Comparison of ENCODE assay signal across 9 cellular contexts in the genomic region with DNA sequence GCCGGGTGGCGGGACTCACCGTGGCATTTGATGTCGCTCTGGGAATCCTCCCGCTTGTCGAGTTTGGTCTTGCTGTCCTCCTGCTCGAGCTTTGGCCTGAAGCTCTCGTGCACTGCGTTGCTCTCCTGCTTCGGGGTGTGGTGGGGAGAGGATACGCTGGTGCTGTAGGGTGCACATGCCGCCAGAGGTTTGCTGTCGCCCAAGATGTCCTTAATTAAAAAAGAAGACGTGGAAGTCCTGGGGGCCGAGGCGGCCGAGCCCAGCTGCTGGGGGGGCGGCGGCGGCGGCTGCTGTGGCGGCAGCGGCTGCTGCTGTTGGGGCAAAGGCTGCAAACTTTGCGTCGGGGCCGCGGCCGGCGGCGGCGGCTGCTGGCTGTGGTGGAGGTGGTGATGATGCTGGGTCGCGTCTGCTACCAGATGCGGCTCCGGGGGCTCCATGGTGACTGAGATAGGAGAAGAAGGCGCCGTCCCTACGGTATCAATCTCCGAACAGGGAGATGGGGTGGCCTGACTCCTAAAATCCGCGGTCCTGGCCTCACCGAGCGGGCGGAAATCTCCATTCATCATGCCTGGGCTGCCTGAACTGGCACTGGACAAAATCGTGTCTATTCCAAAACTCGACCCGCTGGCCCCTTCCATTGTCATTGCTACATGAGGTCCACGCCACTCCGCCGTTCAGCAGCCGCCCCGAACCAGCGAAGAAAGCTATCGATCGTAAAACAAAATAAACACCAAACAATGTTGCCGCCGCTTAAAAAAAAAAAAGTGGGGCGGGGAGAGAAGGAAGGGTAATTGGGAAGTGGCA. TPM values are rescaled to one million over a fixed set of nuclear protein-coding genes. Genes with fewer than 3 reads are reported as not detected.
DNase-seq lines count a peak whose midpoint lies in the region; ATAC-seq and TF ChIP-seq lines count a peak whose summit lies in the region.
"Had no signal": no experiment of that assay in that cellular context is flagged by ENCODE, and none has a peak within 500 bp of the region (broad histone marks: within the 10 kb centered on the region; RNA-seq: fewer than 3 reads in every experiment).

BARHL2 (minus strand) TSS at position 751 of the 804 bp plus-strand sequence; CDS start at position 644, 107 bp downstream.

- H3K27me3 Mint-ChIP-seq in T-helper 2 cell treated with Interferon-gamma antibody and Interleukin-4, amounts not matched to agents 5 μg/mL and 100 μg/mL, for 36 hours (ENCODE audit: low read depth) = peaks cover 85% of the 10 kb centered on the region
- peaks cover 87% of the 10 kb centered on the region for H3K27me3 Mint-ChIP-seq in activated CD4-positive, alpha-beta memory T cell treated with anti-CD3 and anti-CD28 coated beads, Interleukin-2, amount 10 ng/mL, durations not matched to agents 7 days and 5 days
- peaks cover 77 to 93% of the 10 kb centered on the region in 2 donors for H3K27me3 Mint-ChIP-seq in stimulated activated naive B cell treated with anti-CD40 and anti-IgM and Interleukin-4, amounts not matched to agents 10 μg/mL and 1 μg/mL and 100 μg/mL, for 72 hours

- H3K9me3 Mint-ChIP-seq in T-helper 2 cell treated with Interferon-gamma antibody and Interleukin-4, amounts not matched to agents 5 μg/mL and 100 μg/mL, for 36 hours = peaks cover 4% of the 10 kb centered on the region
- no peaks in the 10 kb centered on the region for H3K9me3 Mint-ChIP-seq in activated CD4-positive, alpha-beta memory T cell treated with anti-CD3 and anti-CD28 coated beads, Interleukin-2, amount 10 ng/mL, durations not matched to agents 7 days and 5 days
- peaks cover 3 to 14% of the 10 kb centered on the region in 2 donors for H3K9me3 Mint-ChIP-seq in stimulated activated naive B cell treated with anti-CD40 and anti-IgM and Interleukin-4, amounts not matched to agents 10 μg/mL and 1 μg/mL and 100 μg/mL, for 72 hours

- H3K27ac Mint-ChIP-seq in T-helper 2 cell treated with Interferon-gamma antibody and Interleukin-4, amounts not matched to agents 5 μg/mL and 100 μg/mL, for 36 hours = peak within 1 kb of the TSS; percentile 83
- peak within 1 kb of the TSS; percentile 66 for H3K27ac Mint-ChIP-seq in activated CD4-positive, alpha-beta memory T cell treated with anti-CD3 and anti-CD28 coated beads, Interleukin-2, amount 10 ng/mL, durations not matched to agents 7 days and 5 days
- H3K27ac Mint-ChIP-seq in stimulated activated naive B cell treated with anti-CD40 and anti-IgM and Interleukin-4, amounts not matched to agents 10 μg/mL and 1 μg/mL and 100 μg/mL, for 72 hours = peak within 1 kb of the TSS; percentile 96

- H3K9me3 ChIP-seq in iPS DF 6.9 (ENCODE audit: control insufficient read depth, insufficient read depth, low read length) = no peaks in the 10 kb centered on the region

- POLR2A ChIA-PET in activated CD4-positive, alpha-beta memory T cell treated with anti-CD3 and anti-CD28 coated beads, Interleukin-2, amount 10 ng/mL, durations not matched to agents 7 days and 5 days (lab: Charles Lee) = interaction anchor here (0.9 to 1.0 kb wide), 2 partner anchors 9 to 13 kb away, joined by 3 read pairs; no protein-coding TSS in a partner anchor
- POLR2A ChIA-PET in RWPE1 (lab: Yijun Ruan, JAX; ENCODE audit: low non-redundant PET) = no interaction called here

- no peak for TF ChIP-seq CTCF in RWPE1 (conservative IDR thresholded peaks at IDR 0.05; ENCODE audit: low read depth)

- H3K4me1 Mint-ChIP-seq in T-helper 2 cell treated with Interferon-gamma antibody and Interleukin-4, amounts not matched to agents 5 μg/mL and 100 μg/mL, for 36 hours (ENCODE audit: low read depth) = peaks cover 14% of the 10 kb centered on the region
- peaks cover 19% of the 10 kb centered on the region for H3K4me1 Mint-ChIP-seq in activated CD4-positive, alpha-beta memory T cell treated with anti-CD3 and anti-CD28 coated beads, Interleukin-2, amount 10 ng/mL, durations not matched to agents 7 days and 5 days
- peaks cover 19 to 50% of the 10 kb centered on the region in 2 donors for H3K4me1 Mint-ChIP-seq in stimulated activated naive B cell treated with anti-CD40 and anti-IgM and Interleukin-4, amounts not matched to agents 10 μg/mL and 1 μg/mL and 100 μg/mL, for 72 hours

- peaks cover 81% of the 10 kb centered on the region for H3K27me3 ChIP-seq in iPS DF 6.9 (ENCODE audit: control insufficient read depth, insufficient read depth, low read length)

- no peak for DNase-seq in T-helper 2 cell treated with Interferon-gamma antibody and Interleukin-4, amounts not matched to agents 5 μg/mL and 100 μg/mL, for 36 hours (ENCODE audit: low spot score)
- DNase-seq in T-helper 2 cell (no peak), iPS DF 6.9 (ENCODE audit: low read depth, low spot score) (no peak), NCI-H774 (lab: John Stamatoyannopoulos, UW) (no peak), GM03348 (ENCODE audit: low spot score) (no peak), RWPE1 (ENCODE audit: low spot score) (no peak)
- no peak for DNase-seq in activated CD4-positive, alpha-beta memory T cell treated with anti-CD3 and anti-CD28 coated beads, Interleukin-2, amount 10 ng/mL, durations not matched to agents 7 days and 5 days
- no peak for DNase-seq in stimulated activated naive B cell treated with anti-CD40 and anti-IgM and Interleukin-4, amounts not matched to agents 10 μg/mL and 1 μg/mL and 100 μg/mL, for 72 hours
- DNase-seq: NCI-H1694 treated with DMSO at 0.1 percent for 48 hours had no signal

- no peaks in the 10 kb centered on the region for H3K36me3 ChIP-seq in iPS DF 6.9 (ENCODE audit: control insufficient read depth, insufficient read depth, low read length)

- no peak for ATAC-seq in stimulated activated naive B cell treated with anti-CD40 and anti-IgM and Interleukin-4, amounts not matched to agents 10 μg/mL and 1 μg/mL and 100 μg/mL, for 72 hours (replicated peaks)

- peaks cover 10% of the 10 kb centered on the region for H3K36me3 Mint-ChIP-seq in T-helper 2 cell treated with Interferon-gamma antibody and Interleukin-4, amounts not matched to agents 5 μg/mL and 100 μg/mL, for 36 hours (ENCODE audit: low read depth)
- peaks cover 26% of the 10 kb centered on the region for H3K36me3 Mint-ChIP-seq in activated CD4-positive, alpha-beta memory T cell treated with anti-CD3 and anti-CD28 coated beads, Interleukin-2, amount 10 ng/mL, durations not matched to agents 7 days and 5 days (ENCODE audit: low read depth)
- H3K36me3 Mint-ChIP-seq in stimulated activated naive B cell treated with anti-CD40 and anti-IgM and Interleukin-4, amounts not matched to agents 10 μg/mL and 1 μg/mL and 100 μg/mL, for 72 hours = peaks cover 17 to 35% of the 10 kb centered on the region in 2 donors

- H3K27ac ChIP-seq in iPS DF 6.9 (ENCODE audit: low read length) (no peak within 1 kb of the TSS), RWPE1 (no peak within 1 kb of the TSS)

- peak within 1 kb of the TSS; percentile 32; the same call in 1 of the 2 replicates for H3K4me3 ChIP-seq in iPS DF 6.9 (ENCODE audit: low read length)

- peaks cover 6% of the 10 kb centered on the region for H3K4me1 ChIP-seq in iPS DF 6.9 (ENCODE audit: control insufficient read depth, insufficient read depth, low read length)

- no CpG with 5 or more reads among the region's 58 CpGs for WGBS in iPS DF 6.9 (ENCODE audit: insufficient coverage, insufficient read length)

- CTCF ChIA-PET in activated CD4-positive, alpha-beta memory T cell treated with anti-CD3 and anti-CD28 coated beads, Interleukin-2, amount 10 ng/mL, durations not matched to agents 7 days and 5 days (lab: Charles Lee) = interaction anchor here (1.6 kb wide), 1 partner anchor 13 kb away, joined by 3 read pairs; no protein-coding TSS in a partner anchor
- CTCF ChIA-PET in RWPE1 (lab: Yijun Ruan, JAX) = interaction anchor here (0.6 kb wide), 3 partner anchors 271 to 1029 kb away, joined by 3 to 5 read pairs (median 4); no protein-coding TSS in a partner anchor

- peak within 1 kb of the TSS; percentile 66 for H3K4me3 Mint-ChIP-seq in T-helper 2 cell treated with Interferon-gamma antibody and Interleukin-4, amounts not matched to agents 5 μg/mL and 100 μg/mL, for 36 hours
- peak within 1 kb of the TSS; percentile 54 for H3K4me3 Mint-ChIP-seq in activated CD4-positive, alpha-beta memory T cell treated with anti-CD3 and anti-CD28 coated beads, Interleukin-2, amount 10 ng/mL, durations not matched to agents 7 days and 5 days
- H3K4me3 Mint-ChIP-seq in stimulated activated naive B cell treated with anti-CD40 and anti-IgM and Interleukin-4, amounts not matched to agents 10 μg/mL and 1 μg/mL and 100 μg/mL, for 72 hours = peak within 1 kb of the TSS; percentile 83 to 84

RNA-seq across cellular contexts. Expression of gene BARHL2, which starts in this region (rescaled TPM):
- not detected for total RNA-seq in activated CD4-positive, alpha-beta memory T cell treated with anti-CD3 and anti-CD28 coated beads, Interleukin-2, amount 10 ng/mL, durations not matched to agents 7 days and 5 days
